9 cellular contexts compared by ENCODE assay signal in the genomic region with DNA sequence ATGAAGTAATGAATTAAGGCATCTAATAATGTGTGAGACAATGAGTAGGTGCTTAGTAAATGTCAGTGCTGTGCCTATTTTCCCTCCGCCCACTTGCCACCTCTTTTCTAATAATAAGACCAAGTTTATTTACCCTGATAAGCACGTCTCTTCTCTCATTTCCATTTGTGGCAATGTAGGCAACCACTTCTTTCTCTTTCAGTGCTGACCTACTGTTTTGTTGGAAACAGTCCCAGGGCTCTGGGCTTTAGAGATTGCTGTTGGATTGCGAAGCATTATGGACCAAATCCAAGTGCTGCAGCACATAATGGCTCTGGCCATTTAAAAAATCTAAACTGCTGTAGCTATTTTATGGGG.
DNase-seq lines count a peak whose midpoint lies in the region; TF ChIP-seq lines count a peak whose summit lies in the region.
"Had no signal": no experiment of that assay in that cellular context is flagged by ENCODE, and none has a peak within 500 bp of the region (broad histone marks: within the 10 kb centered on the region; RNA-seq: fewer than 3 reads in every experiment).

No MANE protein-coding gene starts in this region.

- no peaks in the 10 kb centered on the region for H4K20me1 ChIP-seq in Karpas-422 (ENCODE audit: insufficient read depth, low read depth, low read length)

- DNase-seq in Ammon's horn (ENCODE audit: low spot score), result peak; percentile 68
- peak; percentile 47 for DNase-seq in NCI-H1105 (lab: John Stamatoyannopoulos, UW)
- no peak for DNase-seq in chondrocyte (ENCODE audit: low spot score)
- DNase-seq in stimulated activated CD8-positive, alpha-beta memory T cell treated with anti-CD3 and anti-CD28 coated beads, Interleukin-4, amount 100 ng/mL, for 48 hours, result no peak
- DNase-seq in T-helper 9 cell, result no peak
- DNase-seq in Karpas-422, result no peak
- no peak for DNase-seq in MV-4-11 (lab: John Stamatoyannopoulos, UW)

- H2AFZ ChIP-seq in Karpas-422 (ENCODE audit: low read length), result no peak overlapping the region

- H3K4me1 Mint-ChIP-seq in chondrocyte (ENCODE audit: low read depth), result peaks cover 33% of the 10 kb centered on the region
- H3K4me1 Mint-ChIP-seq in nephron, result peaks cover 21% of the 10 kb centered on the region

- no peak overlapping the region for H3K4me3 ChIP-seq in Karpas-422 (ENCODE audit: low read length)

- H3K9me2 ChIP-seq in Karpas-422 (replicated peaks; ENCODE audit: insufficient read depth, low read length), result no peaks in the 10 kb centered on the region

- no peak overlapping the region for H3K9ac ChIP-seq in Karpas-422 (ENCODE audit: low read length)

- H3K79me2 ChIP-seq in Karpas-422 (ENCODE audit: low read length), result no peaks in the 10 kb centered on the region

- H3K9me3 Mint-ChIP-seq in chondrocyte (ENCODE audit: low read depth) (peaks cover 2% of the 10 kb centered on the region), nephron (peaks cover 2% of the 10 kb centered on the region)

- H3K4me1 ChIP-seq in Karpas-422 (ENCODE audit: low read length), result no peaks in the 10 kb centered on the region

- no peak for TF ChIP-seq CTCF in chondrocyte (IDR thresholded peaks at IDR 0.05)
- TF ChIP-seq CTCF in nephron (IDR thresholded peaks at IDR 0.05; ENCODE audit: unreplicated experiment in 3 of 3), result no peak

- H3K4me2 ChIP-seq in Karpas-422 (ENCODE audit: low read depth, low read length, poor library complexity, severe bottlenecking), result no peak overlapping the region

- no peaks in the 10 kb centered on the region for H3K9me3 ChIP-seq in Karpas-422 (ENCODE audit: low read length)

- H3K27ac Mint-ChIP-seq in chondrocyte (ENCODE audit: unreplicated experiment), result peak overlapping the region; percentile 84
- peak overlapping the region; percentile 22 to 72 (median 40) for H3K27ac Mint-ChIP-seq in nephron

- H3K36me3 Mint-ChIP-seq in chondrocyte (ENCODE audit: low read depth) (no peaks in the 10 kb centered on the region), nephron (ENCODE audit: low read depth) (no peaks in the 10 kb centered on the region)

- no peak overlapping the region for H3K27ac ChIP-seq in Karpas-422 (ENCODE audit: low read length)
- H3K27ac ChIP-seq: epithelial cell of prostate had no signal

- H3K36me3 ChIP-seq in Karpas-422 (ENCODE audit: insufficient read depth, low read length), result no peaks in the 10 kb centered on the region

- no peak overlapping the region for H3K4me3 Mint-ChIP-seq in chondrocyte (ENCODE audit: unreplicated experiment)
- no peak overlapping the region for H3K4me3 Mint-ChIP-seq in nephron

- H3K27me3 Mint-ChIP-seq in chondrocyte (ENCODE audit: low read depth) (no peaks in the 10 kb centered on the region), nephron (ENCODE audit: low read depth) (no peaks in the 10 kb centered on the region)

- no peaks in the 10 kb centered on the region for H3K27me3 ChIP-seq in Karpas-422 (ENCODE audit: low read length)

Comparison
In these comparisons a context has a peak if more than half of its experiments do, and no peak if none do; other contexts are left out.
1. DNase-seq: peak in Ammon's horn (single experiment) and NCI-H1105 (single experiment); none in chondrocyte (single experiment), stimulated activated CD8-positive, alpha-beta memory T cell treated with anti-CD3 and anti-CD28 coated beads, Interleukin-4, amount 100 ng/mL, for 48 hours (single experiment), T-helper 9 cell (single experiment), Karpas-422 (single experiment) and MV-4-11 (single experiment).